Comparison of ENCODE assay signal across 14 cellular contexts in genomic region chr10:11933837-11934236, GRCh38.
"Had no signal": no experiment of that assay in that cellular context is flagged by ENCODE, and none has a peak within 500 bp of the region (broad histone marks: within the 10 kb centered on the region; RNA-seq: fewer than 3 reads in every experiment).

No MANE protein-coding gene starts in this region.

- H3K9me3 Mint-ChIP-seq: activated T-helper 2 cell treated with anti-CD3 and anti-CD28 coated beads, Interferon-gamma antibody, Interleukin-2, Interleukin-4, amounts not matched to agents 10 μg/mL and 5 μg/mL and 100 μg/mL, durations not matched to agents 14 hours and 24 hours and 36 hours; stimulated activated effector memory CD8-positive, alpha-beta T cell treated with anti-CD3 and anti-CD28 coated beads, Interleukin-12 subunit alpha, Interleukin-12 subunit beta, amount 100 ng/mL, for 72 hours had no signal

- H3K4me1 Mint-ChIP-seq: stimulated activated effector memory CD8-positive, alpha-beta T cell treated with anti-CD3 and anti-CD28 coated beads, Interleukin-12 subunit alpha, Interleukin-12 subunit beta, amount 100 ng/mL, for 72 hours had no signal

- H3K4me3 Mint-ChIP-seq: activated CD8-positive, alpha-beta T cell treated with anti-CD3 and anti-CD28 coated beads, Interleukin-2, amount 10 ng/mL, durations not matched to agents 7 days and 5 days; stimulated activated effector memory CD8-positive, alpha-beta T cell treated with anti-CD3 and anti-CD28 coated beads, Interleukin-12 subunit alpha, Interleukin-12 subunit beta, amount 100 ng/mL, for 72 hours had no signal

- H3K9me3 ChIP-seq: body of pancreas, heart right ventricle, left lung, right atrium auricular region, upper lobe of left lung had no signal

- DNase-seq: activated CD4-positive, alpha-beta T cell treated with anti-CD3 and anti-CD28 coated beads for 4 hours; activated CD8-positive, alpha-beta T cell treated with anti-CD3 and anti-CD28 coated beads, Interleukin-2, amount 10 ng/mL, durations not matched to agents 7 days and 5 days; activated naive CD4-positive, alpha-beta T cell treated with anti-CD3 and anti-CD28 coated beads, Interleukin-2, amount 50 U/mL, for 16 hours; body of pancreas; heart right ventricle; left lung; mesendoderm; SW 1271; T-helper 9 cell; upper lobe of left lung had no signal

- H3K27ac Mint-ChIP-seq: activated CD8-positive, alpha-beta T cell treated with anti-CD3 and anti-CD28 coated beads, Interleukin-2, amount 10 ng/mL, durations not matched to agents 7 days and 5 days; activated T-helper 2 cell treated with anti-CD3 and anti-CD28 coated beads, Interferon-gamma antibody, Interleukin-2, Interleukin-4, amounts not matched to agents 10 μg/mL and 5 μg/mL and 100 μg/mL, durations not matched to agents 14 hours and 24 hours and 36 hours; stimulated activated effector memory CD8-positive, alpha-beta T cell treated with anti-CD3 and anti-CD28 coated beads, Interleukin-12 subunit alpha, Interleukin-12 subunit beta, amount 100 ng/mL, for 72 hours had no signal

- H3K27ac ChIP-seq: heart right ventricle, left lung, right atrium auricular region, skin epidermis had no signal

- H3K4me1 ChIP-seq: body of pancreas, heart right ventricle, left lung, right atrium auricular region had no signal

- H3K4me3 ChIP-seq: body of pancreas, heart right ventricle, left lung, right atrium auricular region, skin epidermis, upper lobe of left lung had no signal

- H3K27me3 ChIP-seq: body of pancreas, heart right ventricle, left lung, right atrium auricular region, upper lobe of left lung had no signal
